20 cellular contexts compared by ENCODE assay signal in genomic region chr3:49100046-49100615, GRCh38. TPM values are rescaled to one million over a fixed set of nuclear protein-coding genes. Genes with fewer than 3 reads are reported as not detected.
"Had no signal": no experiment of that assay in that cellular context is flagged by ENCODE, and none has a peak within 500 bp of the region (broad histone marks: within the 10 kb centered on the region; RNA-seq: fewer than 3 reads in every experiment).

No MANE protein-coding gene starts in this region.

- ATAC-seq: esophagus mucosa; gastroesophageal sphincter; heart left ventricle; natural killer cell treated with Interleukin-12 subunit alpha and Interleukin-12 subunit beta and Interleukin-15 and Interleukin-18, amount 100 ng/mL, for 72 hours; stimulated activated naive CD8-positive, alpha-beta T cell treated with anti-CD3 and anti-CD28 coated beads, Interleukin-15, Interleukin-2, amounts not matched to agents 100 U/mL and 50 U/mL, for 24 hours had no signal

- H3K9me3 Mint-ChIP-seq: activated CD4-positive, alpha-beta T cell treated with anti-CD3 and anti-CD28 coated beads, Interleukin-2, amount 10 ng/mL, durations not matched to agents 24 days and 14 days; immature natural killer cell; natural killer cell treated with Interleukin-12 subunit alpha and Interleukin-12 subunit beta and Interleukin-15 and Interleukin-18, amount 100 ng/mL, for 72 hours; T-helper 1 cell treated with Interleukin-12 subunit alpha and Interleukin-12 subunit beta and Interleukin-4 antibody, amounts not matched to agents 30 μg/mL and 1 μg/mL, for 36 hours had no signal

- H3K27me3 ChIP-seq: ascending aorta, gastroesophageal sphincter, heart left ventricle, tibial artery had no signal

- H3K27ac ChIP-seq: ascending aorta, gastroesophageal sphincter, heart left ventricle, tibial artery had no signal

- H3K27ac Mint-ChIP-seq: activated CD4-positive, alpha-beta T cell treated with anti-CD3 and anti-CD28 coated beads, Interleukin-2, amount 10 ng/mL, durations not matched to agents 24 days and 14 days had no signal

- DNase-seq: activated CD4-positive, alpha-beta T cell treated with anti-CD3 and anti-CD28 coated beads, Interleukin-2, amount 10 ng/mL, durations not matched to agents 24 days and 14 days; activated CD8-positive, alpha-beta memory T cell treated with anti-CD3 and anti-CD28 coated beads, Interleukin-2, amount 50 U/mL, for 4 hours; activated effector memory CD4-positive, alpha-beta T cell treated with Interleukin-2 at 50 U/mL for 16 hours; activated naive CD4-positive, alpha-beta T cell treated with anti-CD3 and anti-CD28 coated beads, Interleukin-2, amount 50 U/mL, for 16 hours; activated T-cell treated with anti-CD3 and anti-CD28 coated beads, Interleukin-2, amount 50 U/mL, for 48 hours; cortex of kidney; effector CD4-positive, alpha-beta T cell; heart left ventricle; immature natural killer cell; retina; stimulated activated CD8-positive, alpha-beta memory T cell treated with anti-CD3 and anti-CD28 coated beads, Interleukin-4, amount 100 ng/mL, for 48 hours; stimulated activated naive CD8-positive, alpha-beta T cell treated with anti-CD3 and anti-CD28 coated beads, Interleukin-15, Interleukin-2, amounts not matched to agents 100 U/mL and 50 U/mL, for 24 hours; substantia nigra; tibial artery had no signal

- H3K4me3 ChIP-seq: ascending aorta, gastroesophageal sphincter, heart left ventricle, lung, tibial artery had no signal

- H3K4me3 Mint-ChIP-seq: activated CD4-positive, alpha-beta T cell treated with anti-CD3 and anti-CD28 coated beads, Interleukin-2, amount 10 ng/mL, durations not matched to agents 24 days and 14 days; immature natural killer cell; natural killer cell treated with Interleukin-12 subunit alpha and Interleukin-12 subunit beta and Interleukin-15 and Interleukin-18, amount 100 ng/mL, for 72 hours; T-helper 1 cell treated with Interleukin-12 subunit alpha and Interleukin-12 subunit beta and Interleukin-4 antibody, amounts not matched to agents 30 μg/mL and 1 μg/mL, for 36 hours had no signal

- H3K27me3 Mint-ChIP-seq: activated CD4-positive, alpha-beta T cell treated with anti-CD3 and anti-CD28 coated beads, Interleukin-2, amount 10 ng/mL, durations not matched to agents 24 days and 14 days; natural killer cell treated with Interleukin-12 subunit alpha and Interleukin-12 subunit beta and Interleukin-15 and Interleukin-18, amount 100 ng/mL, for 72 hours had no signal

- H3K9me3 ChIP-seq: ascending aorta, gastroesophageal sphincter, heart left ventricle, tibial artery had no signal

RNA-seq across cellular contexts. Expression of gene LAMB2, which starts 32.7 kb away (rescaled TPM):
- total RNA-seq: activated CD4-positive, alpha-beta T cell treated with anti-CD3 and anti-CD28 coated beads, Interleukin-2, amount 10 ng/mL, durations not matched to agents 24 days and 14 days; natural killer cell treated with Interleukin-12 subunit alpha and Interleukin-12 subunit beta and Interleukin-15 and Interleukin-18, amount 100 ng/mL, for 72 hours had no signal
- polyA plus RNA-seq: immature natural killer cell had no signal
